Comparison of ENCODE assay signal across 29 cellular contexts in the genomic region with DNA sequence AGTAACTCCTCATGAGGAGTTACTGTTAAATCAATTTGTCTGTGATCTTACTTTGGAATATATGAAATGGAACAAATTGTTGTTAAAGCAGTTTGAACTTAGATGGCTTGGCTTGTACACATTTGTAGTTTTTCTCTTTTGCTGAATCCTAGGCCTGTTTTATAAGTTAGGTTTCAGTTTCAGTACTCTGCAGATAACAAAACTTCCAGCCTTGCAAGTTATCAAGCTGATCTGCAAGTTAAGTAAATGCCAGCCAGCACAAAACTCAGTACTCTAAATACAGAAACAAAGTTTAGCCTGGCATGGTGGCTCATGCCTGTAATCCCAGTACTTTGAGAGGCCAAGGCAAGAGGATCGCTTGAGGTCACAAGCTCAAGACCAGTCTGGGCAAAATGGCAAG. TPM values are rescaled to one million over a fixed set of nuclear protein-coding genes. Genes with fewer than 3 reads are reported as not detected.
"Had no signal": no experiment of that assay in that cellular context is flagged by ENCODE, and none has a peak within 500 bp of the region (broad histone marks: within the 10 kb centered on the region; RNA-seq: fewer than 3 reads in every experiment).

No MANE protein-coding gene starts in this region.

- ATAC-seq: heart left ventricle; left lobe of liver; naive thymus-derived CD4-positive, alpha-beta T cell; psoas muscle; stimulated activated naive B cell treated with anti-CD40 and anti-IgM and Interleukin-4, amounts not matched to agents 10 μg/mL and 1 μg/mL and 100 μg/mL, for 72 hours; stimulated activated naive CD8-positive, alpha-beta T cell treated with anti-CD3 and anti-CD28 coated beads, Interleukin-15, amount 100 ng/mL, for 72 hours had no signal

- H3K4me1 ChIP-seq: heart left ventricle, psoas muscle, sigmoid colon, testis, transverse colon had no signal

- H3K36me3 ChIP-seq: heart left ventricle, sigmoid colon, transverse colon had no signal

- H3K27me3 ChIP-seq: heart left ventricle, sigmoid colon, testis, transverse colon had no signal

- H3K4me1 Mint-ChIP-seq: nephron progenitor cell; stimulated activated naive B cell treated with anti-CD40 and anti-IgM and Interleukin-4, amounts not matched to agents 10 μg/mL and 1 μg/mL and 100 μg/mL, for 72 hours; stimulated activated naive CD8-positive, alpha-beta T cell treated with anti-CD3 and anti-CD28 coated beads, Interleukin-15, amount 100 ng/mL, for 72 hours had no signal

- H3K27ac ChIP-seq: dorsolateral prefrontal cortex, heart left ventricle, psoas muscle, sigmoid colon, skin epidermis, testis, transverse colon had no signal

- H3K4me3 Mint-ChIP-seq: naive thymus-derived CD4-positive, alpha-beta T cell; nephron progenitor cell; stimulated activated naive B cell treated with anti-CD40 and anti-IgM and Interleukin-4, amounts not matched to agents 10 μg/mL and 1 μg/mL and 100 μg/mL, for 72 hours; stimulated activated naive CD8-positive, alpha-beta T cell treated with anti-CD3 and anti-CD28 coated beads, Interleukin-15, amount 100 ng/mL, for 72 hours had no signal

- FAIRE-seq: frontal cortex had no signal

- DNase-seq: cortex of kidney; dorsolateral prefrontal cortex; effector CD8-positive, alpha-beta T cell; heart left ventricle; hippocampal formation; islet precursor cell; mammary epithelial cell; naive thymus-derived CD4-positive, alpha-beta T cell; nephron progenitor cell; psoas muscle; retina; sigmoid colon; stimulated activated CD4-positive, alpha-beta T cell treated with anti-CD3 and anti-CD28 coated beads, Interleukin-2, amount 100 ng/mL, for 24 hours; stimulated activated CD4-positive, alpha-beta T cell treated with anti-CD3 and anti-CD28 coated beads, Interleukin-4, amount 100 ng/mL, for 4 hours; stimulated activated naive B cell treated with anti-CD40 and anti-IgM and Interleukin-4, amounts not matched to agents 10 μg/mL and 1 μg/mL and 100 μg/mL, for 72 hours; stimulated activated naive CD8-positive, alpha-beta T cell treated with anti-CD3 and anti-CD28 coated beads, Interleukin-15, amount 100 ng/mL, for 72 hours; testis; transverse colon had no signal

- H3K36me3 Mint-ChIP-seq: stimulated activated naive B cell treated with anti-CD40 and anti-IgM and Interleukin-4, amounts not matched to agents 10 μg/mL and 1 μg/mL and 100 μg/mL, for 72 hours had no signal

- H3K4me3 ChIP-seq: dorsolateral prefrontal cortex, heart left ventricle, psoas muscle, sigmoid colon, skin epidermis, testis, transverse colon had no signal

- H3K9me3 ChIP-seq: psoas muscle, sigmoid colon, testis, transverse colon had no signal

- H3K27ac Mint-ChIP-seq: nephron progenitor cell; stimulated activated naive B cell treated with anti-CD40 and anti-IgM and Interleukin-4, amounts not matched to agents 10 μg/mL and 1 μg/mL and 100 μg/mL, for 72 hours; stimulated activated naive CD8-positive, alpha-beta T cell treated with anti-CD3 and anti-CD28 coated beads, Interleukin-15, amount 100 ng/mL, for 72 hours had no signal

RNA-seq across cellular contexts. Expression of a gene that starts 42.2 kb away (rescaled TPM):
- total RNA-seq: fibroblast of lung; glomerular endothelial cell; heart left ventricle; left lobe of liver; lower leg skin; mammary epithelial cell; mesenteric fat pad; naive thymus-derived CD4-positive, alpha-beta T cell; omental fat pad; psoas muscle; sigmoid colon; subcutaneous adipose tissue; transverse colon; urinary bladder had no signal
- polyA plus RNA-seq: esophagus; fibroblast of lung; heart left ventricle; mammary epithelial cell; naive thymus-derived CD4-positive, alpha-beta T cell; sigmoid colon; urinary bladder had no signal
